Comparison of ENCODE assay signal across 8 cellular contexts in the genomic region with DNA sequence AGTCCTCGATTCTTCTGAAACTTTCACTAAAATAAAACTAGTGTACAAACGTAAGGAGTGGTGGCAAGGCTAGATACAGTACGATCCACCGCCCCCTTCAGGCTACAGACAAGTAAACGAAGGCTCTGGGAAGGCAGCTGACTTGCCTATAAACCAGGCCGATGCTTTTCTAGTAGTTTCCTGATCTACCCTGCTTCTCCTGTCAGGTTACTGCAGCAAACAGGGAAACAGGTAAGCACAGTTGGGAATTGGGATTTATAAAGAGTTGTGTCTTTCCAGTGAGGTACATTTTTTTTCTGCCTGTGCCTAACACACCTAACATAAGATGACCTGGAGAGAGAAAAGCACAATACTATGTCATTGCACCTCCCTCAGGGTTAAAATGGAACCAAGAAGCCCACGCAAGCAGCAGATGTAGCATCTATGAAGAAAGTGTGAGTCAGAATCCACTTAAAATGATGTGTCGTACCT.
DNase-seq lines count a peak whose midpoint lies in the region; ATAC-seq and TF ChIP-seq lines count a peak whose summit lies in the region.

No MANE protein-coding gene starts in this region.

- no peaks in the 10 kb centered on the region for H3K36me3 ChIP-seq in uterus

- H3K27ac Mint-ChIP-seq in neural crest cell (ENCODE audit: unreplicated experiment), result no peak overlapping the region

- no peak overlapping the region for H3K4me3 Mint-ChIP-seq in neural crest cell

- peaks cover 7% of the 10 kb centered on the region for H3K4me1 Mint-ChIP-seq in neural crest cell

- H3K4me3 ChIP-seq in AG10803 (ENCODE audit: low read length) (no peak overlapping the region), WI38 (ENCODE audit: low read depth, low read length) (no peak overlapping the region), uterus (no peak overlapping the region)

- peaks cover 21% of the 10 kb centered on the region for H3K36me3 Mint-ChIP-seq in neural crest cell (ENCODE audit: low read depth)

- DNase-seq in AG10803 (ENCODE audit: low read depth), result peak; percentile 52
- DNase-seq in HEK293T (ENCODE audit: extremely low spot score), result peak; percentile 13
- peak; percentile 50 for DNase-seq in effector CD4-positive, alpha-beta T cell
- no peak for DNase-seq in neural crest cell (ENCODE audit: low read depth, low spot score)
- no peak for DNase-seq in uterus

- no peak for ATAC-seq in GM18511 (IDR thresholded peaks at IDR 0.05; ENCODE audit: unreplicated experiment)
- ATAC-seq in GM21717 (IDR thresholded peaks at IDR 0.05; ENCODE audit: unreplicated experiment), result no peak

- H3K27me3 Mint-ChIP-seq in neural crest cell (ENCODE audit: low read depth), result no peaks in the 10 kb centered on the region

- TF ChIP-seq CTCF in AG10803 (conservative IDR thresholded peaks at IDR 0.05; ENCODE audit: low read length), result peak; percentile 60
- TF ChIP-seq CTCF in WI38 (IDR thresholded peaks at IDR 0.05; ENCODE audit: low read depth, low read length), result peak; percentile 33; the same call in 1 of the 2 replicates
- peak; percentile 46 for TF ChIP-seq CTCF in neural crest cell (conservative IDR thresholded peaks at IDR 0.05)
- peak in 1 of 4 experiments; percentile 11 for TF ChIP-seq CTCF in uterus (IDR thresholded peaks at IDR 0.05)

- CTCF ChIA-PET in HEK293T (lab: Yijun Ruan, JAX), result interaction anchor here (0.5 kb wide), 1 partner anchor 432 kb away, joined by 4 read pairs; no protein-coding TSS in a partner anchor

- H3K27ac ChIP-seq in uterus, result no peak overlapping the region

- H3K4me1 ChIP-seq in uterus, result no peaks in the 10 kb centered on the region

- peaks cover 17% of the 10 kb centered on the region for H3K9me3 Mint-ChIP-seq in neural crest cell

- H3K27me3 ChIP-seq in uterus, result no peaks in the 10 kb centered on the region

- intact Hi-C loops in uterus (cut with DNase I; ENCODE audit: low total_unique reads), result no loop called here

- no peaks in the 10 kb centered on the region for H3K9me3 ChIP-seq in uterus

- POLR2A ChIA-PET in HEK293T (lab: Yijun Ruan, JAX), result no interaction called here

- no peak for TF ChIP-seq POLR2A in uterus (IDR thresholded peaks at IDR 0.05)

TF ChIP-seq in HEK293T, 16 proteins besides CTCF, POLR2A, EP300 and RAD21:
- no peak for TF ChIP-seq SP1 (IDR thresholded peaks at IDR 0.05)

Comparison
In these comparisons a context has a peak if more than half of its experiments do, and no peak if none do; other contexts are left out.
1. DNase-seq: peak in AG10803 (single experiment), HEK293T (single experiment) and effector CD4-positive, alpha-beta T cell (single experiment); none in neural crest cell (single experiment) and uterus (0 of 2).